In genomic region chr4:54231419-54232150, GRCh38 we compare ENCODE assay signal across 10 cellular contexts. TPM values are rescaled to one million over a fixed set of nuclear protein-coding genes. Genes with fewer than 3 reads are reported as not detected.
DNase-seq lines count a peak whose midpoint lies in the region; ATAC-seq, FAIRE-seq and TF ChIP-seq lines count a peak whose summit lies in the region.
"Had no signal": no experiment of that assay in that cellular context is flagged by ENCODE, and none has a peak within 500 bp of the region (broad histone marks: within the 10 kb centered on the region; RNA-seq: fewer than 3 reads in every experiment).

No MANE protein-coding gene starts in this region.

- H2AFZ ChIP-seq in trophoblast cell (ENCODE audit: insufficient read depth, low read length, poor library complexity): peak overlapping the region; percentile 20

- H3K27me3 Mint-ChIP-seq in CD8-positive, alpha-beta memory T cell: peaks cover 66 to 72% of the 10 kb centered on the region in 2 donors

- in situ Hi-C loops in ACHN (cut with HindIII; ENCODE audit: low pct_ligation_motif_present, low pct_unique_long_range_greater_than_20kb, low sequenced_read_pairs): no loop called here

- H3K27ac Mint-ChIP-seq in CD8-positive, alpha-beta memory T cell: no peak overlapping the region

- POLR2A ChIA-PET in CD8-positive, alpha-beta memory T cell (lab: Charles Lee): no interaction called here

- TF ChIP-seq CTCF in Peyer's patch (IDR thresholded peaks at IDR 0.05): no peak
- no peak for TF ChIP-seq CTCF in cardiac muscle cell (IDR thresholded peaks at IDR 0.05; ENCODE audit: low read depth, low read length)

- no peaks in the 10 kb centered on the region for H3K36me3 ChIP-seq in CD8-positive, alpha-beta memory T cell (ENCODE audit: insufficient read depth, low read length)
- H3K36me3 ChIP-seq in Peyer's patch (no peaks in the 10 kb centered on the region), cardiac muscle cell (no peaks in the 10 kb centered on the region), trophoblast cell (ENCODE audit: control insufficient read depth in 1 of 2, insufficient read depth in 2 of 2, low read length in 2 of 2) (no peaks in the 10 kb centered on the region)

- H3K9me3 Mint-ChIP-seq in CD8-positive, alpha-beta memory T cell: peaks cover 0 to 2% (median 0%) of the 10 kb centered on the region in 5 donors

- TF ChIP-seq POLR2A in Peyer's patch (IDR thresholded peaks at IDR 0.05): no peak

- peaks cover 6% of the 10 kb centered on the region for H3K79me2 ChIP-seq in trophoblast cell (ENCODE audit: control insufficient read depth, insufficient read depth, low read length, poor library complexity)

- H4K12ac ChIP-seq in trophoblast cell (ENCODE audit: low read depth, low read length): peak overlapping the region; percentile 9

- CTCF ChIA-PET in CD8-positive, alpha-beta memory T cell (lab: Charles Lee): interaction anchor here (1.9 to 3.4 kb wide), 2 partner anchors 9 to 302 kb away, joined by 6 to 17 read pairs; no protein-coding TSS in a partner anchor

- peaks cover 54% of the 10 kb centered on the region for H3K27me3 ChIP-seq in CD8-positive, alpha-beta memory T cell (ENCODE audit: insufficient read depth, low read length, poor library complexity, severe bottlenecking)
- H3K27me3 ChIP-seq in Peyer's patch (peaks cover 0 to 49% of the 10 kb centered on the region in 2 donors), cardiac muscle cell (no peaks in the 10 kb centered on the region), trophoblast cell (ENCODE audit: insufficient read depth, low read length) (peaks cover 16% of the 10 kb centered on the region)

- H3K14ac ChIP-seq in trophoblast cell (ENCODE audit: low read length): peak overlapping the region; percentile 21

- H4K8ac ChIP-seq in trophoblast cell (ENCODE audit: low read depth, low read length): peak overlapping the region; percentile 64

- no peak overlapping the region for H3K27ac ChIP-seq in CD8-positive, alpha-beta memory T cell (ENCODE audit: low read depth, low read length)
- peak overlapping the region in 3 of 4 donors; percentile 66 to 77 (median 76) for H3K27ac ChIP-seq in Peyer's patch
- peak overlapping the region; percentile 86 for H3K27ac ChIP-seq in cardiac muscle cell
- peak overlapping the region; percentile 20 for H3K27ac ChIP-seq in trophoblast cell (ENCODE audit: low read depth, low read length)

- peak overlapping the region; percentile 49 for H3K9ac ChIP-seq in trophoblast cell (ENCODE audit: low read length)

- no peak overlapping the region for H2AK5ac ChIP-seq in trophoblast cell (ENCODE audit: low read length)

- no peaks in the 10 kb centered on the region for H3K36me3 Mint-ChIP-seq in CD8-positive, alpha-beta memory T cell

- H4K91ac ChIP-seq in trophoblast cell (ENCODE audit: low read depth, low read length): peak overlapping the region; percentile 76

- no peak for FAIRE-seq in GM19239 (lab: Jason Lieb, UNC)
- FAIRE-seq: frontal cortex had no signal

- H3K9me3 ChIP-seq in CD8-positive, alpha-beta memory T cell (ENCODE audit: low read length): no peaks in the 10 kb centered on the region
- H3K9me3 ChIP-seq in Peyer's patch (no peaks in the 10 kb centered on the region), cardiac muscle cell (ENCODE audit: low read depth) (no peaks in the 10 kb centered on the region), trophoblast cell (ENCODE audit: insufficient read depth, low read depth, low read length) (peaks cover 2% of the 10 kb centered on the region)

- no peak overlapping the region for H2BK5ac ChIP-seq in trophoblast cell (ENCODE audit: low read depth, low read length, poor library complexity)

- H3K18ac ChIP-seq in trophoblast cell (ENCODE audit: low read length): peak overlapping the region; percentile 72

- ATAC-seq in HG03460 (IDR thresholded peaks at IDR 0.05; ENCODE audit: unreplicated experiment): no peak

- peak overlapping the region; percentile 78 for H2BK120ac ChIP-seq in trophoblast cell (ENCODE audit: insufficient read depth, low read length, poor library complexity)

- peak overlapping the region; percentile 96 for H3K4me2 ChIP-seq in trophoblast cell (ENCODE audit: low read length)

- no peak overlapping the region for H2BK12ac ChIP-seq in trophoblast cell (ENCODE audit: low read length)

- H3K79me1 ChIP-seq in trophoblast cell (ENCODE audit: low read length): peaks cover 33% of the 10 kb centered on the region

- no peak overlapping the region for H3K23ac ChIP-seq in trophoblast cell (ENCODE audit: low read length)

- DNase-seq in CD8-positive, alpha-beta memory T cell: no peak
- peak in 2 of 3 donors; percentile 57 to 60 for DNase-seq in Peyer's patch
- peak; percentile 78 to 79 for DNase-seq in cardiac muscle cell (ENCODE audit: low read depth in 1 of 2, low spot score in 1 of 2)
- no peak for DNase-seq in trophoblast cell
- no peak for DNase-seq in HK-2 (ENCODE audit: unreplicated experiment)
- no peak for DNase-seq in ACHN
- DNase-seq in GM19239 (ENCODE audit: insufficient read length, low spot score): no peak

- no peak overlapping the region for H3K4ac ChIP-seq in trophoblast cell (ENCODE audit: low read depth, low read length)

- H3K4me1 Mint-ChIP-seq in CD8-positive, alpha-beta memory T cell: peaks cover 25 to 44% (median 31%) of the 10 kb centered on the region in 3 donors

- WGBS in trophoblast cell (ENCODE audit: extremely low coverage, insufficient coverage, insufficient read length): no CpG with 5 or more reads among the region's 47 CpGs

- no peak overlapping the region for H3K4me3 ChIP-seq in CD8-positive, alpha-beta memory T cell (ENCODE audit: low read length)
- H3K4me3 ChIP-seq in Peyer's patch (peak overlapping the region; percentile 35 to 72 (median 47)), cardiac muscle cell (peak overlapping the region; percentile 64), trophoblast cell (ENCODE audit: low read depth, low read length) (peak overlapping the region; percentile 75)

- H3K4me3 Mint-ChIP-seq in CD8-positive, alpha-beta memory T cell: peak overlapping the region in 4 of 7 donors; percentile 20 to 61 (median 48)

- H3K4me1 ChIP-seq in CD8-positive, alpha-beta memory T cell (ENCODE audit: insufficient read depth, low read length): peaks cover 22% of the 10 kb centered on the region
- H3K4me1 ChIP-seq in Peyer's patch (peaks cover 4 to 61% (median 16%) of the 10 kb centered on the region in 4 donors), cardiac muscle cell (ENCODE audit: low read depth) (peaks cover under 1% of the 10 kb centered on the region), trophoblast cell (ENCODE audit: control insufficient read depth in 1 of 2, insufficient read depth in 2 of 2, low read length in 2 of 2) (peaks cover 5 to 25% of the 10 kb centered on the region in 2 experiments)

RNA-seq across cellular contexts. Expression of gene PDGFRA, which starts 2.5 kb away (rescaled TPM):
- not detected for total RNA-seq in CD8-positive, alpha-beta memory T cell
- not detected for polyA plus RNA-seq in CD8-positive, alpha-beta memory T cell
- total RNA-seq in Peyer's patch: 100 to 1,000 TPM in 1 of 4 donors, 10 to 100 TPM in 3; 27.5 to 283 (median 60.2) TPM
- 51.3 and 60.9 TPM in 2 replicates for total RNA-seq in cardiac muscle cell
- polyA plus RNA-seq in cardiac muscle cell: 32.1 and 39.4 TPM in 2 replicates
- 16.1 and 18.0 TPM in 2 replicates for polyA plus RNA-seq in trophoblast cell (2013)
- total RNA-seq: OCI-LY7 had no signal

Comparison
In these comparisons a context has a peak if more than half of its experiments do, and no peak if none do; other contexts are left out.
1. DNase-seq: peak in Peyer's patch (2 of 3) and cardiac muscle cell (2 of 2); none in CD8-positive, alpha-beta memory T cell (0 of 5), trophoblast cell (0 of 2), HK-2 (single experiment), ACHN (single experiment) and GM19239 (single experiment).
2. RNA of gene PDGFRA, which starts 2.5 kb away (total RNA-seq): 27.5 to 283 TPM in Peyer's patch and 51.3 to 60.9 TPM in cardiac muscle cell; not detected in CD8-positive, alpha-beta memory T cell; every median in the first group is over 10 times any median in the second.